Comparison of ENCODE assay signal across 9 cellular contexts in the genomic region with DNA sequence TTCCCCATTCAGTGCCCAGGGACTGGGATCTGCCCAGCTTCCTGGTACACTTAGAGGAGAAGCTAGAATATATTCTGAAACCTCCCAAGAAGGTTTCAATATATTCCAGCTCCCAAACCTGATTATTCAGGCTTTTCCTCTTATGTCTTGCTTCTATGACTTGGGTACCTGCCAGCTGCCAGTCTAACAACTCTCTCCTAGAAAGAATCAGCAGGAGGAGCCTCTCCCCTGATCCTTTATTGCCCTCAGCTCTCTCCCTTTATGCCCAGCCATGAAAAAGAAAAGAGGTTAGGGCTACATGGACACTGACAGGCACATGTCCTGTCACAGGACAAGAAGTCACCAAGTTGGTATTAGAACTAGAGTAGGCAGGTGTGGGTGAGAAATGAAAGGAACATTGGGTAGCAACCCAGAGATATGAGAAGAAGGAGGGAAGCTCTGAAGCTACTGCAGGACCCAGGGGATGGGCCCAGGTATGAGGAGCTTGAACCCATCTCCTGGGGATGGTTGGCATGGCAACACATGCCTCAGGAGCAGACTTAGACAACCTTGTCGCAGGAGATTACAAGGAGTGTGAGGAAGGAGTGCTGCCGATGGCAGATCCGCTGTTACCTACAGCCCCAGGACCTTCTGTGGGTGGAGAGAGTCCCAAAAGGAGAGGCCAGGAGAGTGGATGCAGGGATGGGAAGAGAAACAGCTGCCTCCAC. TPM values are rescaled to one million over a fixed set of nuclear protein-coding genes. Genes with fewer than 3 reads are reported as not detected.
DNase-seq lines count a peak whose midpoint lies in the region; ATAC-seq and TF ChIP-seq lines count a peak whose summit lies in the region.
"Had no signal": no experiment of that assay in that cellular context is flagged by ENCODE, and none has a peak within 500 bp of the region (broad histone marks: within the 10 kb centered on the region; RNA-seq: fewer than 3 reads in every experiment).

No MANE protein-coding gene starts in this region.

- DNase-seq in GM23338 (ENCODE audit: low spot score): no peak
- peak; percentile 41 for DNase-seq in PC-3
- DNase-seq in psoas muscle: no peak
- DNase-seq in SKM-1 (lab: John Stamatoyannopoulos, UW; ENCODE audit: unreplicated experiment): no peak
- DNase-seq in SHP77 treated with DMSO at 0.1 percent for 48 hours (lab: John Stamatoyannopoulos, UW): no peak
- no peak for DNase-seq in COR-L47 (lab: John Stamatoyannopoulos, UW)
- DNase-seq: activated CD4-positive, alpha-beta T cell treated with anti-CD3 and anti-CD28 coated beads, Interleukin-2, amount 50 U/mL, for 1 hour had no signal

- no TSS peak for BruUV-seq in PC-3 (replicated peaks; lab: Mats Ljungman, UMichigan)

- H3K4me2 ChIP-seq in GM23338: peak overlapping the region; percentile 97
- H3K4me2 ChIP-seq in PC-3 (ENCODE audit: low read length): peak overlapping the region; percentile 95

- TF ChIP-seq CTCF in GM23338 (conservative IDR thresholded peaks at IDR 0.05; ENCODE audit: low read depth in 2 of 2): no peak
- TF ChIP-seq CTCF in PC-3 (conservative IDR thresholded peaks at IDR 0.05; ENCODE audit: low read depth, low read length): no peak
- TF ChIP-seq CTCF in psoas muscle (IDR thresholded peaks at IDR 0.05): no peak

- H4K20me1 ChIP-seq in GM23338 (replicated peaks; ENCODE audit: insufficient read depth) (no peaks in the 10 kb centered on the region; the same call in 1 of the 2 replicates), PC-3 (ENCODE audit: low read length) (no peaks in the 10 kb centered on the region)

- H3K79me2 ChIP-seq in GM23338 (replicated peaks; ENCODE audit: insufficient read depth): no peaks in the 10 kb centered on the region
- H3K79me2 ChIP-seq in PC-3 (ENCODE audit: low read length): no peaks in the 10 kb centered on the region

- peak overlapping the region; percentile 93 for H3K4me3 Mint-ChIP-seq in GM23338

- H3K27ac Mint-ChIP-seq in GM23338: no peak overlapping the region

- POLR2A ChIA-PET in PC-3 (lab: Charles Lee; ENCODE audit: unreplicated experiment): no interaction called here

- no peak overlapping the region; the same call in 1 of the 2 replicates for H2AFZ ChIP-seq in GM23338
- H2AFZ ChIP-seq in PC-3 (ENCODE audit: low read length): peak overlapping the region; percentile 97; the same call in 1 of the 2 replicates

- H3K9me2 ChIP-seq in GM23338 (ENCODE audit: insufficient read depth) (no peaks in the 10 kb centered on the region), PC-3 (replicated peaks; ENCODE audit: low read length) (no peaks in the 10 kb centered on the region)

- H3K36me3 ChIP-seq in GM23338 (ENCODE audit: insufficient read depth) (no peaks in the 10 kb centered on the region), PC-3 (ENCODE audit: low read depth, low read length) (no peaks in the 10 kb centered on the region), esophagus (ENCODE audit: control insufficient read depth in 2 of 2, insufficient read depth in 2 of 2, low read length in 1 of 2) (no peaks in the 10 kb centered on the region), psoas muscle (ENCODE audit: insufficient read depth in 1 of 2, low read depth in 1 of 2) (no peaks in the 10 kb centered on the region)

- H3K27ac ChIP-seq in GM23338 (ENCODE audit: low read depth): no peak overlapping the region
- no peak overlapping the region for H3K27ac ChIP-seq in PC-3 (ENCODE audit: low read length)
- peak overlapping the region; percentile 90 to 92 for H3K27ac ChIP-seq in esophagus (ENCODE audit: low read depth in 2 of 2, low read length in 1 of 2)
- H3K27ac ChIP-seq in psoas muscle: no peak overlapping the region

- H3K9me3 Mint-ChIP-seq in GM23338: no peaks in the 10 kb centered on the region

- intact Hi-C loops in PC-3 (cut with micrococcal nuclease): no loop called here
- intact Hi-C loops in psoas muscle (cut with DNase I): no loop called here

- 85 to 86% methylated on average over 3 of the region's 3 CpGs for WGBS in esophagus, 2 donors
- 91 to 96% (median 95%) methylated on average over 3 of the region's 3 CpGs for WGBS in psoas muscle, 3 donors

- peak overlapping the region; percentile 97 for H3K4me3 ChIP-seq in GM23338
- peak overlapping the region; percentile 86 for H3K4me3 ChIP-seq in PC-3 (ENCODE audit: low read length)
- H3K4me3 ChIP-seq in esophagus (ENCODE audit: low read depth in 1 of 2, low read length in 2 of 2): peak overlapping the region in 1 of 2 donors; percentile 69
- H3K4me3 ChIP-seq in psoas muscle: peak overlapping the region; percentile 87

- H3K27me3 ChIP-seq in GM23338 (ENCODE audit: insufficient read depth): peaks cover 93% of the 10 kb centered on the region
- no peaks in the 10 kb centered on the region for H3K27me3 ChIP-seq in PC-3 (ENCODE audit: low read length)
- no peaks in the 10 kb centered on the region for H3K27me3 ChIP-seq in esophagus (ENCODE audit: control insufficient read depth in 1 of 2, insufficient read depth in 2 of 2, low read length in 2 of 2)
- peaks cover 0 to 17% (median 2%) of the 10 kb centered on the region in 3 donors for H3K27me3 ChIP-seq in psoas muscle (ENCODE audit: insufficient read depth in 3 of 3, low read length in 2 of 3)

- no peaks in the 10 kb centered on the region; the same call in 1 of the 2 replicates for H3F3A ChIP-seq in GM23338 (replicated peaks; ENCODE audit: low read depth)
- H3F3A ChIP-seq in PC-3 (ENCODE audit: low read length, unreplicated experiment): no peaks in the 10 kb centered on the region

- no peaks in the 10 kb centered on the region for H3K36me3 Mint-ChIP-seq in GM23338 (ENCODE audit: low read depth)

- peaks cover 67% of the 10 kb centered on the region for H3K27me3 Mint-ChIP-seq in GM23338 (ENCODE audit: insufficient read depth, low read depth, poor library complexity)

- CTCF ChIA-PET in PC-3 (lab: Charles Lee): no interaction called here

- peaks cover 44% of the 10 kb centered on the region for H3K4me1 Mint-ChIP-seq in GM23338

- H3K9ac ChIP-seq in PC-3 (ENCODE audit: low read length): peak overlapping the region; percentile 69; the same call in 1 of the 2 replicates

- H3K9me3 ChIP-seq in PC-3 (ENCODE audit: low read length): no peaks in the 10 kb centered on the region
- no peaks in the 10 kb centered on the region for H3K9me3 ChIP-seq in esophagus (ENCODE audit: control insufficient read depth in 2 of 2, insufficient read depth in 1 of 2, low read depth in 1 of 2, low read length in 1 of 2)
- H3K9me3 ChIP-seq in psoas muscle: no peaks in the 10 kb centered on the region

- ATAC-seq in GM23338: no peak
- no peak for ATAC-seq in PC-3
- ATAC-seq in psoas muscle: no peak
- no peak for ATAC-seq in GM21786 (IDR thresholded peaks at IDR 0.05; ENCODE audit: unreplicated experiment)

- peaks cover 21% of the 10 kb centered on the region; the same call in 1 of the 2 replicates for H3K4me1 ChIP-seq in GM23338 (ENCODE audit: insufficient read depth)
- H3K4me1 ChIP-seq in PC-3 (ENCODE audit: insufficient read depth, low read length): peaks cover 29% of the 10 kb centered on the region
- peaks cover 3 to 15% of the 10 kb centered on the region in 2 donors for H3K4me1 ChIP-seq in esophagus (ENCODE audit: control insufficient read depth in 2 of 2, insufficient read depth in 2 of 2, low read length in 1 of 2)
- peaks cover 7% of the 10 kb centered on the region for H3K4me1 ChIP-seq in psoas muscle

RNA-seq across cellular contexts. Expression of a gene that starts 2.0 kb away (rescaled TPM):
- 3.4 and 4.1 TPM in 2 replicates for total RNA-seq in GM23338 (2014; rRNA removed; shearing (Covaris generic))
- 6.2 and 6.3 TPM in 2 replicates for polyA plus RNA-seq in GM23338 (2016; fragmentation: Nextera tagmentation; extraction: Ambion mirVana)
- 21.4 and 32.9 TPM in 2 replicates for total RNA-seq in PC-3 (2014; rRNA removed)
- polyA plus RNA-seq in esophagus: 10 to 100 TPM; 21.5 to 24.3 TPM
- total RNA-seq in psoas muscle: 1 to 10 TPM; 2.0 to 3.5 (median 2.5) TPM
- 1 to 10 TPM in 2 of 3 donors, under 1 TPM in 1; 0.92 to 1.7 (median 1.6) TPM for polyA plus RNA-seq in psoas muscle

RNA-seq across cellular contexts. Expression of a gene that starts 27.4 kb away (rescaled TPM):
- 11.8 and 16.5 TPM in 2 replicates for total RNA-seq in GM23338 (2014; rRNA removed; shearing (Covaris generic))
- polyA plus RNA-seq in GM23338 (2016; fragmentation: Nextera tagmentation; extraction: Ambion mirVana): 1.0 and 1.3 TPM in 2 replicates
- total RNA-seq in PC-3 (2014; rRNA removed): 19.0 and 24.4 TPM in 2 replicates
- 10 to 100 TPM in 1 of 2 donors, 1 to 10 TPM in 1; 7.2 to 18.5 TPM for polyA plus RNA-seq in esophagus
- total RNA-seq in psoas muscle: 10 to 100 TPM; 13.1 to 18.9 (median 13.4) TPM
- polyA plus RNA-seq in psoas muscle: 1 to 10 TPM; 5.3 to 9.2 (median 7.6) TPM

RNA-seq across cellular contexts. Expression of a gene that starts 35.7 kb away (rescaled TPM):
- 78.5 and 93.0 TPM in 2 replicates for total RNA-seq in GM23338 (2014; rRNA removed; shearing (Covaris generic))
- polyA plus RNA-seq in GM23338 (2016; fragmentation: Nextera tagmentation; extraction: Ambion mirVana): 31.7 and 31.8 TPM in 2 replicates
- total RNA-seq in PC-3 (2014; rRNA removed): 102 and 105 TPM in 2 replicates
- 10 to 100 TPM; 26.2 to 37.5 TPM for polyA plus RNA-seq in esophagus
- 10 to 100 TPM; 38.5 to 71.6 (median 58.5) TPM for total RNA-seq in psoas muscle
- 10 to 100 TPM; 39.4 to 92.8 (median 64.5) TPM for polyA plus RNA-seq in psoas muscle

RNA-seq across cellular contexts. Expression of a gene that starts 49.4 kb away (rescaled TPM):
- total RNA-seq in GM23338 (2014; rRNA removed; shearing (Covaris generic)): 7.4 and 10.4 TPM in 2 replicates
- polyA plus RNA-seq in GM23338 (2016; fragmentation: Nextera tagmentation; extraction: Ambion mirVana) (7.4 and 9.3 TPM in 2 replicates), esophagus (1 to 10 TPM; 2.6 to 3.9 TPM), psoas muscle (1 to 10 TPM in 1 of 3 donors, under 1 TPM in 1, not detected in 1; 0.18 to 1.2 TPM)
- total RNA-seq in PC-3 (2014; rRNA removed) (7.6 and 8.3 TPM in 2 replicates), psoas muscle (under 1 TPM in 3 of 4 donors, not detected in 1; 0.15 to 0.64 (median 0.19) TPM)

Comparison
In these comparisons a context has a peak if more than half of its experiments do, and no peak if none do; other contexts are left out.
1. H3K27ac ChIP-seq: peak in esophagus (2 of 2); none in GM23338 (single experiment), PC-3 (single experiment) and psoas muscle (single experiment).